ENCODE assay signal across 13 cellular contexts in the genomic region with DNA sequence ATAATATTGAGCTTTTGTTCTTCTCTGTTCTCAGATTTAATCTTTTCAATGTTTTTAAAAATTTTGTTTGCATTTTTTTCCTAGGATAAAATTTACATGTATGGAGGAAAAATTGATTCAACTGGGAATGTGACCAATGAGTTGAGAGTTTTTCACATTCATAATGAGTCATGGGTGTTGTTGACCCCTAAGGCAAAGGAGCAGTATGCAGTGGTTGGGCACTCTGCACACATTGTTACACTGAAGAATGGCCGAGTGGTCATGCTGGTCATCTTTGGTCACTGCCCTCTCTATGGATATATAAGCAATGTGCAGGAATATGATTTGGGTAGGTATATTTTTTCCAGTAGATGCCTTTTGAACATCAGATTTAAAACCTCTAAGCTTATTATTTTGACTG.
"Had no signal": no experiment of that assay in that cellular context is flagged by ENCODE, and none has a peak within 500 bp of the region (broad histone marks: within the 10 kb centered on the region; RNA-seq: fewer than 3 reads in every experiment).

No MANE protein-coding gene starts in this region.

- H3K9me3 ChIP-seq: pancreas had no signal

- H3K36me3 ChIP-seq: pancreas had no signal

- DNase-seq: activated CD4-positive, alpha-beta T cell treated with anti-CD3 and anti-CD28 coated beads for 36 hours; activated CD8-positive, alpha-beta memory T cell treated with anti-CD3 and anti-CD28 coated beads, Interleukin-2, amount 50 U/mL, for 4 hours; activated CD8-positive, alpha-beta T cell treated with anti-CD3 and anti-CD28 coated beads for 36 hours; activated gamma-delta T cell treated with Interleukin-2 at 50 U/mL for 16 hours; activated naive CD8-positive, alpha-beta T cell treated with anti-CD3 and anti-CD28 coated beads for 36 hours; activated T-cell treated with anti-CD3 and anti-CD28 coated beads, Interleukin-2, amount 50 U/mL, for 72 hours; hippocampal formation; left colon; naive B cell; pancreas; WERI-Rb-1 had no signal

- FAIRE-seq: pancreas had no signal

- H3K4me3 ChIP-seq: lung, pancreas, skin epidermis had no signal

- H3K27ac ChIP-seq: pancreas, skin epidermis, WERI-Rb-1 had no signal

- ATAC-seq: activated CD4-positive, alpha-beta T cell treated with anti-CD3 and anti-CD28 coated beads for 36 hours; activated CD8-positive, alpha-beta T cell treated with anti-CD3 and anti-CD28 coated beads for 36 hours; activated T-cell treated with anti-CD3 and anti-CD28 coated beads, Interleukin-2, amount 50 U/mL, for 72 hours; left colon; pancreas had no signal

- H3K27me3 ChIP-seq: pancreas had no signal
